ENCODE assay signal across 25 cellular contexts in the genomic region with DNA sequence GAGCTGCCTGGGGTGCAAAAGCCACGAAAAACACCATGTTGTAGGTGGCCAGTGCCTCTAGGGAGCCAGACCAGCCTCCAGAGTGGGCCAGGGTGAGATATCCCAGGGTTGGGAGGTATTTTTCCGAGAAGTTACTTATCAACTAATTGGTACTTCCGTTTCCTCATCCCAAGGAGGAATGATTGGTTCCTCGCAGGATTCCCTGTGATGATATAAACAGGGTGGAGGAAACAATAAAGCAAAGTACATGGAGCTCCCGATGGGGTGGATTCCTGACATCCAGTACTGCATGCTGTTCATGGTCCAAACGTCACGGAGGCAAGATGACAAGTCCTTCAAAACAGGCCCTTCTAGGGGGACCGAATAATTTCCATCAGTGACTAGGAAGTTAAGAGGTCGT. TPM values are rescaled to one million over a fixed set of nuclear protein-coding genes. Genes with fewer than 3 reads are reported as not detected.
DNase-seq lines count a peak whose midpoint lies in the region; ATAC-seq, FAIRE-seq and TF ChIP-seq lines count a peak whose summit lies in the region.
"Had no signal": no experiment of that assay in that cellular context is flagged by ENCODE, and none has a peak within 500 bp of the region (broad histone marks: within the 10 kb centered on the region; RNA-seq: fewer than 3 reads in every experiment).

No MANE protein-coding gene starts in this region.

- TF ChIP-seq EP300 in upper lobe of left lung (IDR thresholded peaks at IDR 0.05), result peak; percentile 67 to 95 (median 86)

- H3K36me3 ChIP-seq in upper lobe of left lung, result peaks cover 0 to under 1% (median 0%) of the 10 kb centered on the region in 4 donors
- H3K36me3 ChIP-seq: BE2C; BLaER1 treated with 17β-estradiol and CSF1 and Interleukin-3, amounts not matched to agents 10 nM and 100 nM had no signal

- peak overlapping the region in 3 of 4 donors; percentile 42 to 63 (median 59) for H3K27ac ChIP-seq in upper lobe of left lung
- H3K27ac ChIP-seq: A549; BLaER1 treated with 17β-estradiol and CSF1 and Interleukin-3, amounts not matched to agents 10 nM and 100 nM had no signal

- DNase-seq in HTR-8/SVneo (ENCODE audit: insufficient read length, low spot score), result no peak
- no peak for DNase-seq in left colon
- DNase-seq in upper lobe of left lung, result no peak
- no peak for DNase-seq in cortex of kidney (lab: John Stamatoyannopoulos, UW)
- no peak for DNase-seq in SK-N-DZ (ENCODE audit: low spot score)
- DNase-seq: 8988T; ACHN; AML-193; BE2C; CD4-positive, alpha-beta T cell; CD8-positive, alpha-beta memory T cell; DMS 273 treated with DMSO at 0.1 percent for 48 hours; DMS79; EL; GDM1; H9 had no signal

- H3K27me3 ChIP-seq in upper lobe of left lung, result no peaks in the 10 kb centered on the region
- H3K27me3 ChIP-seq: BE2C; BLaER1 treated with 17β-estradiol and CSF1 and Interleukin-3, amounts not matched to agents 10 nM and 100 nM had no signal

- ATAC-seq in left colon (peak; percentile 87), upper lobe of left lung (ENCODE audit: low FRiP score in 2 of 2) (no peak), HG02870 (IDR thresholded peaks at IDR 0.05; ENCODE audit: unreplicated experiment) (no peak)
- ATAC-seq: A549, GM12878, GM23338, HCT116 had no signal

- peaks cover 0 to 6% (median 3%) of the 10 kb centered on the region in 4 donors for H3K4me1 ChIP-seq in upper lobe of left lung
- H3K4me1 ChIP-seq: A549 had no signal

- peaks cover 0 to 6% (median 0%) of the 10 kb centered on the region in 4 donors for H3K9me3 ChIP-seq in upper lobe of left lung

- WGBS in upper lobe of left lung, 2 donors, result 58 to 61% methylated on average over 7 to 9 of the region's 9 CpGs

- H3K4me3 ChIP-seq in upper lobe of left lung, result no peak overlapping the region
- H3K4me3 ChIP-seq: A549; BLaER1 treated with 17β-estradiol and CSF1 and Interleukin-3, amounts not matched to agents 10 nM and 100 nM; GM12878; GM23338 had no signal

- intact Hi-C loops in left colon (cut with DNase I, micrococcal nuclease), result no loop called here

- TF ChIP-seq CTCF in upper lobe of left lung (IDR thresholded peaks at IDR 0.05), result no peak

- TF ChIP-seq POLR2A in upper lobe of left lung (IDR thresholded peaks at IDR 0.05), result no peak

- FAIRE-seq in HTR-8/SVneo (lab: Jason Lieb, UNC), result peak; percentile 58
- FAIRE-seq: A549, D721Med, GM12878, GM19239 had no signal

RNA-seq across cellular contexts. Expression of gene FOXF1, which starts 39.4 kb away (rescaled TPM):
- total RNA-seq in left colon, result 10 to 100 TPM in 1 of 2 donors, 1 to 10 TPM in 1; 4.9 to 13.7 TPM
- total RNA-seq in upper lobe of left lung, result 10 to 100 TPM in 5 of 6 donors, 1 to 10 TPM in 1; 6.3 to 73.6 (median 24.5) TPM
- not detected in 2 replicates for polyA plus RNA-seq in SK-N-DZ (2014; cell fraction: cytosol; rRNA removed)
- polyA plus RNA-seq in SK-N-DZ (2014; cell fraction: nucleus; rRNA removed), result not detected in 2 replicates
- total RNA-seq: CD4-positive, alpha-beta T cell; CD8-positive, alpha-beta memory T cell; GM12878; H9 had no signal
- polyA plus RNA-seq: A549; CD14-positive monocyte; CD8-positive, alpha-beta memory T cell had no signal
